In genomic region chr5:17365756-17366155, GRCh38 we compare ENCODE assay signal across 14 cellular contexts.
DNase-seq lines count a peak whose midpoint lies in the region.
"Had no signal": no experiment of that assay in that cellular context is flagged by ENCODE, and none has a peak within 500 bp of the region (broad histone marks: within the 10 kb centered on the region; RNA-seq: fewer than 3 reads in every experiment).

No MANE protein-coding gene starts in this region.

- H3K4me3 ChIP-seq in CD4-positive, alpha-beta memory T cell (ENCODE audit: low read length in 2 of 2), result no peak overlapping the region

- H3K27ac Mint-ChIP-seq in CD4-positive, alpha-beta memory T cell, result no peak overlapping the region
- H3K27ac Mint-ChIP-seq: activated T-cell treated with anti-CD3 and anti-CD28 coated beads, Interleukin-2, amount 50 U/mL, for 72 hours; stimulated activated naive B cell treated with anti-CD40 and anti-IgM and Interleukin-4, amounts not matched to agents 10 μg/mL and 1 μg/mL and 100 μg/mL, for 72 hours had no signal

- H3K9me3 Mint-ChIP-seq in CD4-positive, alpha-beta memory T cell, result peaks cover under 1 to 12% (median 6%) of the 10 kb centered on the region in 8 donors

- intact Hi-C loops in CD4-positive, alpha-beta memory T cell (cut with micrococcal nuclease), result no loop called here

- no peaks in the 10 kb centered on the region for H3K36me3 Mint-ChIP-seq in CD4-positive, alpha-beta memory T cell
- H3K36me3 Mint-ChIP-seq: stimulated activated naive B cell treated with anti-CD40 and anti-IgM and Interleukin-4, amounts not matched to agents 10 μg/mL and 1 μg/mL and 100 μg/mL, for 72 hours had no signal

- no peaks in the 10 kb centered on the region for H3K9me3 ChIP-seq in CD4-positive, alpha-beta memory T cell (ENCODE audit: control insufficient read depth in 1 of 2, low read length in 2 of 2)
- H3K9me3 ChIP-seq: neutrophil had no signal

- H3K4me3 Mint-ChIP-seq in CD4-positive, alpha-beta memory T cell, result peak overlapping the region in 1 of 8 donors; percentile 17
- H3K4me3 Mint-ChIP-seq: activated T-cell treated with anti-CD3 and anti-CD28 coated beads, Interleukin-2, amount 50 U/mL, for 72 hours; stimulated activated naive B cell treated with anti-CD40 and anti-IgM and Interleukin-4, amounts not matched to agents 10 μg/mL and 1 μg/mL and 100 μg/mL, for 72 hours had no signal

- POLR2A ChIA-PET in CD4-positive, alpha-beta memory T cell (lab: Charles Lee; ENCODE audit: partially characterized antibody), result no interaction called here

- DNase-seq in DMS153 (lab: John Stamatoyannopoulos, UW), result peak; percentile 24
- no peak for DNase-seq in DMS153 treated with DMSO at 0.1 percent for 48 hours (lab: John Stamatoyannopoulos, UW; ENCODE audit: unreplicated experiment)
- DNase-seq in NCI-H226, result peak; percentile 28
- DNase-seq in cerebellar cortex (ENCODE audit: low spot score), result peak; percentile 82
- peak; percentile 57 for DNase-seq in retina
- DNase-seq in CD4-positive, alpha-beta memory T cell, result no peak
- no peak for DNase-seq in NOMO-1 (lab: John Stamatoyannopoulos, UW; ENCODE audit: unreplicated experiment in 2 of 2)
- DNase-seq in NCI-H2196 (lab: John Stamatoyannopoulos, UW; ENCODE audit: unreplicated experiment), result no peak
- DNase-seq: activated T-cell treated with anti-CD3 and anti-CD28 coated beads, Interleukin-2, amount 50 U/mL, for 72 hours; Calu3; dermis blood vessel endothelial cell; RPMI8226; stimulated activated naive B cell treated with anti-CD40 and anti-IgM and Interleukin-4, amounts not matched to agents 10 μg/mL and 1 μg/mL and 100 μg/mL, for 72 hours had no signal

- H3K27me3 Mint-ChIP-seq in CD4-positive, alpha-beta memory T cell, result no peaks in the 10 kb centered on the region

- no peaks in the 10 kb centered on the region for H3K27me3 ChIP-seq in CD4-positive, alpha-beta memory T cell (ENCODE audit: insufficient read depth, low read length)
- H3K27me3 ChIP-seq: neutrophil had no signal

- no peak overlapping the region for H3K27ac ChIP-seq in CD4-positive, alpha-beta memory T cell (ENCODE audit: low read depth, low read length)
- H3K27ac ChIP-seq: neutrophil had no signal

- H3K4me1 ChIP-seq in CD4-positive, alpha-beta memory T cell (ENCODE audit: insufficient read depth, low read length), result no peaks in the 10 kb centered on the region

- CTCF ChIA-PET in CD4-positive, alpha-beta memory T cell (lab: Charles Lee; ENCODE audit: partially characterized antibody), result no interaction called here

- no peaks in the 10 kb centered on the region for H3K4me1 Mint-ChIP-seq in CD4-positive, alpha-beta memory T cell

- no peaks in the 10 kb centered on the region for H3K36me3 ChIP-seq in CD4-positive, alpha-beta memory T cell (ENCODE audit: insufficient read depth, low read length)
- H3K36me3 ChIP-seq: neutrophil had no signal

Comparison
In these comparisons a context has a peak if more than half of its experiments do, and no peak if none do; other contexts are left out.
1. DNase-seq: peak in DMS153 (single experiment), NCI-H226 (single experiment), cerebellar cortex (single experiment) and retina (single experiment); none in DMS153 treated with DMSO at 0.1 percent for 48 hours (single experiment), CD4-positive, alpha-beta memory T cell (0 of 5), NOMO-1 (0 of 2) and NCI-H2196 (single experiment).